ENCODE assay signal across 18 cellular contexts in genomic region chr14:25516838-25517237, GRCh38.
A peak's percentile ranks its signal among the peaks of the same experiment; 100 is the strongest.
DNase-seq lines count a peak whose midpoint lies in the region; ATAC-seq and TF ChIP-seq lines count a peak whose summit lies in the region.
"Had no signal": no experiment of that assay in that cellular context is flagged by ENCODE, and none has a peak within 500 bp of the region (broad histone marks: within the 10 kb centered on the region; RNA-seq: fewer than 3 reads in every experiment).

No MANE protein-coding gene starts in this region.

- no peak for ATAC-seq in HG03135 (IDR thresholded peaks at IDR 0.05; ENCODE audit: unreplicated experiment)
- ATAC-seq: Right ventricle myocardium inferior; stimulated activated memory B cell treated with anti-CD40 and anti-IgM and Interleukin-4, amounts not matched to agents 10 μg/mL and 1 μg/mL and 100 μg/mL, for 72 hours had no signal

- DNase-seq in DMS 273 (lab: John Stamatoyannopoulos, UW; ENCODE audit: unreplicated experiment) (peak; percentile 22), DMS 273 treated with DMSO at 0.1 percent for 48 hours (lab: John Stamatoyannopoulos, UW) (no peak), NCI-H526 treated with DMSO at 0.1 percent for 48 hours (lab: John Stamatoyannopoulos, UW) (peak; percentile 21), iPS-NIHi7 (ENCODE audit: extremely low spot score) (peak; percentile 36), SKM-1 treated with dmso at 0.1 percent for 144 hours (lab: John Stamatoyannopoulos, UW; ENCODE audit: unreplicated experiment) (no peak), UCSD-AML1 (lab: John Stamatoyannopoulos, UW; ENCODE audit: unreplicated experiment) (no peak)
- DNase-seq: 8988T; activated CD4-positive, CD25-positive, alpha-beta regulatory T cell treated with anti-CD3 and anti-CD28 coated beads, Interleukin-2, amount 50 U/mL, for 72 hours; activated effector memory CD4-positive, alpha-beta T cell treated with anti-CD3 and anti-CD28 coated beads, Interleukin-2, amount 50 U/mL, for 16 hours; amniotic stem cell; cerebellar nuclear complex; DMS79; Kasumi-1; NCI-H1436 treated with DMSO at 0.1 percent for 48 hours had no signal

- peak; percentile 40; the same call in 1 of the 2 replicates for TF ChIP-seq CTCF in LNCAP (IDR thresholded peaks at IDR 0.05)

Comparison
In these comparisons a context has a peak if more than half of its experiments do, and no peak if none do; other contexts are left out.
1. DNase-seq: peak in DMS 273 (single experiment), NCI-H526 treated with DMSO at 0.1 percent for 48 hours (single experiment) and iPS-NIHi7 (single experiment); none in DMS 273 treated with DMSO at 0.1 percent for 48 hours (single experiment), SKM-1 treated with dmso at 0.1 percent for 144 hours (single experiment) and UCSD-AML1 (single experiment).